ENCODE assay signal across 8 cellular contexts in genomic region chr12:109291531-109292341, GRCh38. TPM values are rescaled to one million over a fixed set of nuclear protein-coding genes. Genes with fewer than 3 reads are reported as not detected.
DNase-seq lines count a peak whose midpoint lies in the region; ATAC-seq and TF ChIP-seq lines count a peak whose summit lies in the region.

No MANE protein-coding gene starts in this region.

- CTCF ChIA-PET in PC-3 (lab: Charles Lee) = no interaction called here

- no peaks in the 10 kb centered on the region for H3K9me3 ChIP-seq in neural progenitor cell (ENCODE audit: low read depth)
- no peaks in the 10 kb centered on the region for H3K9me3 ChIP-seq in PC-3 (ENCODE audit: low read length)

- H3K27me3 ChIP-seq in neural progenitor cell (no peaks in the 10 kb centered on the region), PC-3 (ENCODE audit: low read length) (peaks cover 13% of the 10 kb centered on the region; the same call in 1 of the 2 replicates)

- H2AFZ ChIP-seq in neural progenitor cell (replicated peaks) = peak overlapping the region; percentile 18
- no peak overlapping the region for H2AFZ ChIP-seq in PC-3 (ENCODE audit: low read length)

- POLR2A ChIA-PET in PC-3 (lab: Charles Lee; ENCODE audit: unreplicated experiment) = no interaction called here

- H3K4me2 ChIP-seq in neural progenitor cell (peak overlapping the region; percentile 67), PC-3 (ENCODE audit: low read length) (no peak overlapping the region)

- DNase-seq in GM04503 (ENCODE audit: low read depth) (peak; percentile 29), NCI-H69 (lab: John Stamatoyannopoulos, UW) (peak; percentile 99), fibroblast of mammary gland (ENCODE audit: low read depth) (peak; percentile 14), neural progenitor cell (ENCODE audit: low spot score) (peak; percentile 96), HPDE6-E6E7 (ENCODE audit: extremely low spot score) (no peak), NOMO-1 (lab: John Stamatoyannopoulos, UW; ENCODE audit: unreplicated experiment in 2 of 2) (no peak), PC-3 (no peak)
- DNase-seq in activated CD4-positive, CD25-positive, alpha-beta regulatory T cell (lab: John Stamatoyannopoulos, UW) = no peak

- no peaks in the 10 kb centered on the region for H3K79me2 ChIP-seq in neural progenitor cell (ENCODE audit: low read depth)
- no peaks in the 10 kb centered on the region for H3K79me2 ChIP-seq in PC-3 (ENCODE audit: low read length)

- H3K9me2 ChIP-seq in PC-3 (replicated peaks; ENCODE audit: low read length) = no peaks in the 10 kb centered on the region

- H3K27ac Mint-ChIP-seq in neural progenitor cell = peak overlapping the region; percentile 87

- H3K4me3 Mint-ChIP-seq in neural progenitor cell = peak overlapping the region; percentile 18

- intact Hi-C loops in PC-3 (cut with micrococcal nuclease) = no loop called here

- ATAC-seq in PC-3 = no peak

- H3K9me3 Mint-ChIP-seq in neural progenitor cell = no peaks in the 10 kb centered on the region

- TF ChIP-seq CTCF in fibroblast of mammary gland (conservative IDR thresholded peaks at IDR 0.05; ENCODE audit: control insufficient read depth, insufficient read depth, low read depth, low read length) = no peak
- TF ChIP-seq CTCF in neural progenitor cell (IDR thresholded peaks at IDR 0.05) = no peak
- TF ChIP-seq CTCF in PC-3 (conservative IDR thresholded peaks at IDR 0.05; ENCODE audit: low read depth, low read length) = no peak

- H3K4me1 ChIP-seq in neural progenitor cell (peaks cover 19% of the 10 kb centered on the region), PC-3 (ENCODE audit: insufficient read depth, low read length) (no peaks in the 10 kb centered on the region)

- H3F3A ChIP-seq in neural progenitor cell (ENCODE audit: low read depth) = peaks cover 23% of the 10 kb centered on the region
- no peaks in the 10 kb centered on the region for H3F3A ChIP-seq in PC-3 (ENCODE audit: low read length, unreplicated experiment)

- H3K36me3 Mint-ChIP-seq in neural progenitor cell = no peaks in the 10 kb centered on the region

- peaks cover 28% of the 10 kb centered on the region for H3K4me1 Mint-ChIP-seq in neural progenitor cell

- H3K27ac ChIP-seq in neural progenitor cell (peak overlapping the region; percentile 80), PC-3 (ENCODE audit: low read length) (no peak overlapping the region)

- H3K27me3 Mint-ChIP-seq in neural progenitor cell (ENCODE audit: insufficient read depth, low read depth) = peaks cover 21% of the 10 kb centered on the region

- H3K4me3 ChIP-seq in fibroblast of mammary gland (ENCODE audit: control insufficient read depth, low read depth, low read length) = no peak overlapping the region
- H3K4me3 ChIP-seq in neural progenitor cell = no peak overlapping the region
- no peak overlapping the region for H3K4me3 ChIP-seq in PC-3 (ENCODE audit: low read length)

- H3K9ac ChIP-seq in neural progenitor cell = no peak overlapping the region
- no peak overlapping the region for H3K9ac ChIP-seq in PC-3 (ENCODE audit: low read length)

- no peaks in the 10 kb centered on the region for H3K36me3 ChIP-seq in neural progenitor cell
- no peaks in the 10 kb centered on the region for H3K36me3 ChIP-seq in PC-3 (ENCODE audit: low read depth, low read length)

- BruUV-seq in PC-3 (replicated peaks; lab: Mats Ljungman, UMichigan) = no TSS peak

- H4K20me1 ChIP-seq in neural progenitor cell (ENCODE audit: low read depth) (no peaks in the 10 kb centered on the region), PC-3 (ENCODE audit: low read length) (no peaks in the 10 kb centered on the region)

RNA-seq across cellular contexts. Expression of gene FOXN4, which starts 17.3 kb away (rescaled TPM):
- total RNA-seq in neural progenitor cell (ENCODE audit: low replicate concordance) = 0.25 TPM in 1 of 2 replicates, not detected in the other
- total RNA-seq in PC-3 (2014; rRNA removed) = not detected in 2 replicates

RNA-seq across cellular contexts. Expression of gene MYO1H, which starts 56.0 kb away (rescaled TPM):
- total RNA-seq in neural progenitor cell (ENCODE audit: low replicate concordance) (not detected in 2 replicates), PC-3 (2014; rRNA removed) (not detected in 2 replicates)

Comparison
In these comparisons a context has a peak if more than half of its experiments do, and no peak if none do; other contexts are left out.
1. DNase-seq: peak in GM04503 (single experiment), NCI-H69 (single experiment), fibroblast of mammary gland (single experiment) and neural progenitor cell (single experiment); none in HPDE6-E6E7 (single experiment), NOMO-1 (0 of 2), PC-3 (single experiment) and activated CD4-positive, CD25-positive, alpha-beta regulatory T cell (0 of 4).